Comparison of ENCODE assay signal across 8 cellular contexts in genomic region chr1:227728059-227728891, GRCh38. TPM values are rescaled to one million over a fixed set of nuclear protein-coding genes. Genes with fewer than 3 reads are reported as not detected.
DNase-seq lines count a peak whose midpoint lies in the region; ATAC-seq lines count a peak whose summit lies in the region.

No MANE protein-coding gene starts in this region.

- DNase-seq in EH (ENCODE audit: low read depth): peak; percentile 60
- peak; percentile 31 for DNase-seq in NCI-H446 treated with DMSO at 0.1 percent for 48 hours (lab: John Stamatoyannopoulos, UW)
- peak; percentile 64 for DNase-seq in activated CD4-positive, alpha-beta T cell treated with anti-CD3 and anti-CD28 coated beads, Interleukin-2, amount 50 U/mL, for 1 hour
- peak; percentile 83 for DNase-seq in ecto neural progenitor cell (ENCODE audit: low spot score)
- DNase-seq in lung microvascular endothelial cell (ENCODE audit: low read depth in 2 of 2): peak; percentile 29 to 58
- DNase-seq in stimulated activated CD8-positive, alpha-beta memory T cell treated with anti-CD3 and anti-CD28 coated beads, Interleukin-15, amount 100 ng/mL, for 1 hour (ENCODE audit: low read depth): peak; percentile 40
- no peak for DNase-seq in dedifferentiated amniotic fluid mesenchymal stem cell (ENCODE audit: extremely low spot score)

- ATAC-seq in HG02642 (IDR thresholded peaks at IDR 0.05; ENCODE audit: poor library complexity, unreplicated experiment): peak; percentile 35

RNA-seq across cellular contexts. Expression of gene JMJD4, which starts 6.8 kb away (rescaled TPM):
- total RNA-seq in lung microvascular endothelial cell: 16.1 and 21.0 TPM in 2 replicates

RNA-seq across cellular contexts. Expression of gene SNAP47, which starts 7.0 kb away (rescaled TPM):
- total RNA-seq in lung microvascular endothelial cell: 25.3 and 28.0 TPM in 2 replicates
